31 cellular contexts compared by ENCODE assay signal in genomic region chr3:143661677-143662076, GRCh38.
"Had no signal": no experiment of that assay in that cellular context is flagged by ENCODE, and none has a peak within 500 bp of the region (broad histone marks: within the 10 kb centered on the region; RNA-seq: fewer than 3 reads in every experiment).

No MANE protein-coding gene starts in this region.

- H3K4me3 ChIP-seq: ascending aorta, cardiac muscle cell had no signal

- DNase-seq: activated CD4-positive, alpha-beta memory T cell treated with anti-CD3 and anti-CD28 coated beads, Interleukin-2, amount 10 ng/mL, durations not matched to agents 7 days and 5 days; activated CD4-positive, alpha-beta T cell treated with anti-CD3 and anti-CD28 coated beads for 1 hour; activated CD4-positive, alpha-beta T cell treated with anti-CD3 and anti-CD28 coated beads for 36 hours; activated CD4-positive, alpha-beta T cell treated with anti-CD3 and anti-CD28 coated beads for 48 hours; activated CD4-positive, alpha-beta T cell treated with anti-CD3 and anti-CD28 coated beads, Interleukin-2, amount 10 ng/mL, durations not matched to agents 7 days and 5 days; activated CD4-positive, alpha-beta T cell treated with anti-CD3 and anti-CD28 coated beads, Interleukin-2, amount 50 U/mL, for 48 hours; activated CD4-positive, CD25-positive, alpha-beta regulatory T cell; activated CD8-positive, alpha-beta memory T cell treated with anti-CD3 and anti-CD28 coated beads for 24 hours; activated CD8-positive, alpha-beta memory T cell treated with anti-CD3 and anti-CD28 coated beads, Interleukin-2, amount 10 ng/mL, durations not matched to agents 7 days and 5 days; activated CD8-positive, alpha-beta memory T cell treated with anti-CD3 and anti-CD28 coated beads, Interleukin-2, amount 50 U/mL, for 48 hours; activated CD8-positive, alpha-beta T cell treated with anti-CD3 and anti-CD28 coated beads, Interleukin-2, amount 10 ng/mL, durations not matched to agents 7 days and 5 days; activated effector memory CD4-positive, alpha-beta T cell treated with Interleukin-2 at 50 U/mL for 16 hours; activated gamma-delta T cell; activated naive CD4-positive, alpha-beta T cell treated with anti-CD3 and anti-CD28 coated beads, Interleukin-2, amount 10 ng/mL, durations not matched to agents 7 days and 5 days; activated naive CD4-positive, alpha-beta T cell treated with Interleukin-2 at 50 U/mL for 16 hours; activated naive CD8-positive, alpha-beta T cell treated with anti-CD3 and anti-CD28 coated beads, Interleukin-2, amount 10 ng/mL, durations not matched to agents 7 days and 5 days; activated naive CD8-positive, alpha-beta T cell treated with anti-CD3 and anti-CD28 coated beads, Interleukin-2, amount 50 U/mL, for 24 hours; activated T-cell treated with anti-CD3 and anti-CD28 coated beads, Interleukin-2, amount 50 U/mL, for 24 hours; activated T-cell treated with anti-CD3 and anti-CD28 coated beads, Interleukin-2, amount 50 U/mL, for 48 hours; amygdala; anterior cingulate cortex; caudate nucleus; cerebellar nuclear complex; T-helper 1 cell; T-helper 2 cell; T-helper 9 cell; WERI-Rb-1 had no signal

- ATAC-seq: activated CD4-positive, alpha-beta T cell treated with anti-CD3 and anti-CD28 coated beads for 36 hours; activated CD4-positive, CD25-positive, alpha-beta regulatory T cell treated with anti-CD3 and anti-CD28 coated beads, Interleukin-2, amount 50 U/mL, for 24 hours; activated CD8-positive, alpha-beta memory T cell treated with anti-CD3 and anti-CD28 coated beads, Interleukin-2, amount 10 ng/mL, durations not matched to agents 7 days and 5 days; activated CD8-positive, alpha-beta T cell treated with anti-CD3 and anti-CD28 coated beads, Interleukin-2, amount 10 ng/mL, durations not matched to agents 7 days and 5 days; activated naive CD8-positive, alpha-beta T cell treated with anti-CD3 and anti-CD28 coated beads, Interleukin-2, amount 50 U/mL, for 24 hours; WTC11 had no signal
